Comparison of ENCODE assay signal across 7 cellular contexts in the genomic region with DNA sequence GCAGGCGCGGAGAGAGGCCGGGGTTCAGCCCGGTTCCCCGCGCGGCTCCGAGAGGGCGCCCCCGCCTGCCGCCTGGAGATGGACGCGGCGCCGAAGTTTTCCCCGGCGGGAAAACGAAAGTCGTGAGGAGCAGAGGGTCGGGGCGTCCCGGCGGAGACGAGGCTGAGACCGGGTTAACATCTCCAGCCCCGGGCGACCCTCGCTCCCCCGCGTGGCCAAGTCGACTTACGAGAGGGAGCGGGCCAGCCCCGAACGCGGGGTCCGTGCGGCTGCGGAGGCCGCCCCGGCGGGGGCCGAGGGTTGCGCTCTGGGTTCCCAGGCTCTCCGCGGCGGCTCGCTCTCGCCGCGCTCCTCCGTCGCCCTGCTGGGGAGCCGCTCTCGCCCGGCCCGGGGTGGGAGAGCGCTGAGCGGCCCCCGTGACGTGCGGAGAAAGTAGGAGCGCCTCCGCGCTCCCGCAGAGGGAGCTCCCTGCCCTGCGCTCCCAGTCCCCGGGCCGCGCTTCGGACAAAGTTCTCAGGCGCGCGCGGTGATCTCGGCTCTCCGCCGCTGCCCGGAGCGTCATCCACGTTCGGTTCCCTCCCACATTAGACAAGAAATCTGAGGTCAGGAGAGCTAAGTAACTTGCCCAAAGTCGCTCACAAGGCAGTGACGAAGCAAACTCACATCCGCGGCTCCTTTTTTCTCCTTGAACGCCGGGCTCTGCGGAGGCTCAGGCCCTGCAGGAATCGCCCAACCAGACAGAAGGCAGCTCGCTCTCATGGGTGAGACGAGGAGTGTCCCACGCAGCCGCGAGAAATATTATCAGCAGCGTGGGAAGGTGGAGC. TPM values are rescaled to one million over a fixed set of nuclear protein-coding genes. Genes with fewer than 3 reads are reported as not detected.
DNase-seq lines count a peak whose midpoint lies in the region; ATAC-seq, FAIRE-seq and TF ChIP-seq lines count a peak whose summit lies in the region.

No MANE protein-coding gene starts in this region.

- no peak for TF ChIP-seq POLR2A in GM12891 (IDR thresholded peaks at IDR 0.05; ENCODE audit: low read depth, low read length)
- no peak for TF ChIP-seq POLR2A in endothelial cell of umbilical vein (IDR thresholded peaks at IDR 0.05; ENCODE audit: low read depth, low read length)

- TF ChIP-seq CTCF in Loucy (conservative IDR thresholded peaks at IDR 0.05; ENCODE audit: low read length) (peak; percentile 19; the same call in 1 of the 2 replicates), endothelial cell of umbilical vein (IDR thresholded peaks at IDR 0.05; ENCODE audit: extremely low read depth in 1 of 2, insufficient read depth in 1 of 2, low read depth in 1 of 2, low read length in 2 of 2) (peak in 1 of 2 donors; percentile 8)

- H3K4me1 ChIP-seq in Loucy (ENCODE audit: insufficient read depth, low read length, poor library complexity, severe bottlenecking) (peaks cover 83% of the 10 kb centered on the region), endothelial cell of umbilical vein (ENCODE audit: control insufficient read depth, extremely low read depth, insufficient read depth, low read length) (peaks cover 14% of the 10 kb centered on the region)

- POLR2A ChIA-PET in endothelial cell of umbilical vein (lab: Charles Lee), result no interaction called here

- H3K4me3 ChIP-seq in Loucy (ENCODE audit: low read length, poor library complexity, severe bottlenecking), result peak overlapping the region; percentile 90
- H3K4me3 ChIP-seq in endothelial cell of umbilical vein (replicated peaks in 1 of 3; ENCODE audit: insufficient read depth in 1 of 3, low read depth in 1 of 3, low read length in 3 of 3), result peak overlapping the region; percentile 28 to 51 (median 48)

- peak overlapping the region; percentile 88 for H3K4me2 ChIP-seq in Loucy (ENCODE audit: low read depth, low read length, poor library complexity, severe bottlenecking)
- H3K4me2 ChIP-seq in endothelial cell of umbilical vein (ENCODE audit: insufficient read depth, low read length), result peak overlapping the region; percentile 56

- H3K27me3 ChIP-seq in Loucy (ENCODE audit: insufficient read depth, low read length, poor library complexity, severe bottlenecking) (no peaks in the 10 kb centered on the region), endothelial cell of umbilical vein (ENCODE audit: control insufficient read depth in 2 of 2, insufficient read depth in 2 of 2, low read length in 2 of 2) (peaks cover 0 to 2% of the 10 kb centered on the region in 2 experiments)

- peaks cover 10% of the 10 kb centered on the region for H3F3A ChIP-seq in Loucy (ENCODE audit: low read depth)

- no TSS peak for BruUV-seq in endothelial cell of umbilical vein (replicated peaks; lab: Mats Ljungman, UMichigan)

- no peaks in the 10 kb centered on the region for H3K36me3 ChIP-seq in Loucy (ENCODE audit: insufficient read depth, low read length)
- H3K36me3 ChIP-seq in endothelial cell of umbilical vein (ENCODE audit: control insufficient read depth in 2 of 2, extremely low read depth in 1 of 2, insufficient read depth in 2 of 2, low read length in 2 of 2), result no peaks in the 10 kb centered on the region

- peak overlapping the region; percentile 85 for H2AFZ ChIP-seq in Loucy (ENCODE audit: low read length)
- H2AFZ ChIP-seq in endothelial cell of umbilical vein (ENCODE audit: low read depth, low read length), result peak overlapping the region; percentile 95

- FAIRE-seq in GM12891 (lab: Jason Lieb, UNC), result no peak
- FAIRE-seq in endothelial cell of umbilical vein (lab: Jason Lieb, UNC), result no peak

- H3K9me2 ChIP-seq in Loucy (replicated peaks; ENCODE audit: low read depth, low read length), result no peaks in the 10 kb centered on the region

- no peak overlapping the region for H3K27ac ChIP-seq in endothelial cell of umbilical vein (ENCODE audit: insufficient read depth, low read depth, low read length)

- H3K9ac ChIP-seq in Loucy (ENCODE audit: low read depth, low read length, poor library complexity, severe bottlenecking) (peak overlapping the region; percentile 94), endothelial cell of umbilical vein (replicated peaks; ENCODE audit: extremely low read depth, insufficient read depth, low read length) (peak overlapping the region; percentile 38)

- DNase-seq in GM12891 (ENCODE audit: insufficient read length, low spot score) (peak; percentile 27), endothelial cell of umbilical vein (ENCODE audit: low read depth, low spot score) (peak; percentile 68), mesenteric fat pad (ENCODE audit: low spot score) (peak; percentile 92)
- DNase-seq in activated CD8-positive, alpha-beta memory T cell treated with anti-CD3 and anti-CD28 coated beads for 24 hours, result peak; percentile 84
- DNase-seq in stimulated activated CD8-positive, alpha-beta memory T cell treated with anti-CD3 and anti-CD28 coated beads, Interleukin-2, amount 100 ng/mL, for 48 hours (ENCODE audit: low read depth in 2 of 2), result peak; percentile 27 to 43

- H3K9me1 ChIP-seq in endothelial cell of umbilical vein (replicated peaks; ENCODE audit: control insufficient read depth, extremely low read depth, insufficient read depth, low read length), result no peaks in the 10 kb centered on the region

- no peaks in the 10 kb centered on the region for H3K9me3 ChIP-seq in Loucy (ENCODE audit: insufficient read depth, low read depth, low read length)
- H3K9me3 ChIP-seq in endothelial cell of umbilical vein (replicated peaks; ENCODE audit: control insufficient read depth, insufficient read depth, low read length), result no peaks in the 10 kb centered on the region

- no peaks in the 10 kb centered on the region for H4K20me1 ChIP-seq in Loucy (ENCODE audit: insufficient read depth, low read length, poor library complexity, severe bottlenecking)
- no peaks in the 10 kb centered on the region for H4K20me1 ChIP-seq in endothelial cell of umbilical vein (replicated peaks; ENCODE audit: control insufficient read depth, extremely low read depth, insufficient read depth, low read length)

- peaks cover 57% of the 10 kb centered on the region for H3K79me2 ChIP-seq in Loucy (ENCODE audit: insufficient read depth, low read length)
- H3K79me2 ChIP-seq in endothelial cell of umbilical vein (ENCODE audit: control insufficient read depth, insufficient read depth, low read length), result no peaks in the 10 kb centered on the region

- no peak for ATAC-seq in GM21576 (IDR thresholded peaks at IDR 0.05; ENCODE audit: unreplicated experiment)

- intact Hi-C loops in endothelial cell of umbilical vein (cut with micrococcal nuclease), result loop anchor here (1.0 to 10.0 kb wide), 8 partner anchors 28 to 1124 kb away; partner anchors contain the start of genes ANKRD31, CERT1, POC5 and POLK

- dilution Hi-C loops in endothelial cell of umbilical vein (cut with MboI; ENCODE audit: extremely low pct_ligation_motif_present, low sequenced_read_pairs), result no loop called here

- CTCF ChIA-PET in endothelial cell of umbilical vein (lab: Charles Lee), result interaction anchor here (0.7 to 1.8 kb wide), 8 partner anchors 12 to 1122 kb away, joined by 3 to 11 read pairs (median 4); partner anchors contain the start of genes ANKRD31 and HMGCR

TF ChIP-seq in GM12891, 5 proteins besides CTCF, POLR2A, EP300 and RAD21:
- TF ChIP-seq SPI1 (IDR thresholded peaks at IDR 0.05; ENCODE audit: low read depth, low read length) (no peak), TAF1 (IDR thresholded peaks at IDR 0.05; ENCODE audit: low read depth, low read length) (no peak), POLR2AphosphoS5 (IDR thresholded peaks at IDR 0.05; ENCODE audit: low read depth, low read length) (no peak)
TF ChIP-seq in GM12891: peak in this region for 0.

TF ChIP-seq in endothelial cell of umbilical vein, 7 proteins besides CTCF, POLR2A, EP300 and RAD21:
- TF ChIP-seq MYC (IDR thresholded peaks at IDR 0.05; ENCODE audit: low read depth, low read length) (no peak), EZH2 (IDR thresholded peaks at IDR 0.05; ENCODE audit: borderline replicate concordance, low read depth, low read length, severe bottlenecking) (peak; percentile 1), GATA2 (IDR thresholded peaks at IDR 0.05; ENCODE audit: insufficient read depth, insufficient read length, low read depth, low read length) (no peak), POLR2AphosphoS5 (IDR thresholded peaks at IDR 0.05; ENCODE audit: insufficient read depth, low read depth, low read length) (no peak), FOS (IDR thresholded peaks at IDR 0.05; ENCODE audit: borderline replicate concordance, insufficient read depth, low read length) (no peak)
- TF ChIP-seq, protein P1, sequence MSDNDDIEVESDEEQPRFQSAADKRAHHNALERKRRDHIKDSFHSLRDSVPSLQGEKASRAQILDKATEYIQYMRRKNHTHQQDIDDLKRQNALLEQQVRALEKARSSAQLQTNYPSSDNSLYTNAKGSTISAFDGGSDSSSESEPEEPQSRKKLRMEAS (IDR thresholded peaks at IDR 0.05; ENCODE audit: insufficient read depth, insufficient read length), result no peak
TF ChIP-seq in endothelial cell of umbilical vein: peak in this region for 1.

RNA-seq across cellular contexts. Expression of gene GCNT4, which starts 1.1 kb away (rescaled TPM):
- 0.10 TPM for polyA plus RNA-seq in GM12891 (2012; ENCODE audit: low read depth, missing spikeins)
- total RNA-seq in endothelial cell of umbilical vein (not detected in 2 replicates), mesenteric fat pad (1.00 TPM)
- polyA plus RNA-seq in endothelial cell of umbilical vein, result not detected in 2 replicates
- not detected in 2 replicates for polyA plus RNA-seq in endothelial cell of umbilical vein (2011; cell fraction: cytosol; rRNA removed)
- not detected in 2 replicates for polyA plus RNA-seq in endothelial cell of umbilical vein (2011; cell fraction: nucleus; rRNA removed)
- not detected in 2 replicates for polyA plus RNA-seq in endothelial cell of umbilical vein (2012)
- polyA minus RNA-seq in endothelial cell of umbilical vein, result not detected in 2 replicates
- not detected for polyA minus RNA-seq in endothelial cell of umbilical vein (2011; cell fraction: cytosol; rRNA and poly(A)+ RNA removed)
- polyA minus RNA-seq in endothelial cell of umbilical vein (2011; cell fraction: nucleus; rRNA and poly(A)+ RNA removed), result not detected in 2 replicates

Comparison
In these comparisons a context has a peak if more than half of its experiments do, and no peak if none do; other contexts are left out.
1. DNase-seq: peak in every context shown above with its lines; median percentile 92 in mesenteric fat pad; 84 in activated CD8-positive, alpha-beta memory T cell treated with anti-CD3 and anti-CD28 coated beads for 24 hours; 68 in endothelial cell of umbilical vein; 35 in stimulated activated CD8-positive, alpha-beta memory T cell treated with anti-CD3 and anti-CD28 coated beads, Interleukin-2, amount 100 ng/mL, for 48 hours; 27 in GM12891.